ENCODE assay signal across 5 cellular contexts in the genomic region with DNA sequence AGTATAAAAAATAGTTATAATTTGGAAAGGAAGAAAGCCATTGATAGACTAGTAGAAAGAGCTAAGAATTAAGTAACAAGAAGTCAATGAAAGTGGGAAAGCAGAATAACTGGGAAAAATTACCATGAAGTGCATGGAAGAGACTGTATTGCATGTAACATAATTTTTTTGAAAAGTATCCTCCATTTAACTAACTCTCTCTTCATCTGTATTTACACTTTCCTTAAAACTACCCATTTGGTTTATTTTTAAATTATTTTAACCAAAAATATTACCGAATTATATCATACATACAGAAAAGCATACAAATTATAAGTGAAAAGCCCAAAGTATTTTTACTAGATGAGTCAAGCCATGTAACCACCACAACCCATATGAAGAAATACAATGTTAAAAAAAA.
"Had no signal": no experiment of that assay in that cellular context is flagged by ENCODE, and none has a peak within 500 bp of the region (broad histone marks: within the 10 kb centered on the region; RNA-seq: fewer than 3 reads in every experiment).

No MANE protein-coding gene starts in this region.

- ATAC-seq: HepG2, K562 had no signal

- H3K4me3 ChIP-seq: K562 had no signal

- H3K27ac ChIP-seq: HL-60 had no signal

- DNase-seq: IMR-90, KBM-7 had no signal
